Comparison of ENCODE assay signal across 28 cellular contexts in genomic region chrX:11197671-11198070, GRCh38.
A peak's percentile ranks its signal among the peaks of the same experiment; 100 is the strongest.
DNase-seq lines count a peak whose midpoint lies in the region; ATAC-seq, FAIRE-seq and TF ChIP-seq lines count a peak whose summit lies in the region.
"Had no signal": no experiment of that assay in that cellular context is flagged by ENCODE, and none has a peak within 500 bp of the region (broad histone marks: within the 10 kb centered on the region; RNA-seq: fewer than 3 reads in every experiment).

No MANE protein-coding gene starts in this region.

- H3K4me1 ChIP-seq in pancreas, result no peaks in the 10 kb centered on the region
- H3K4me1 ChIP-seq: A549, BE2C, BLaER1 had no signal

- no peak overlapping the region for H3K27ac Mint-ChIP-seq in activated naive CD4-positive, alpha-beta T cell treated with anti-CD3 and anti-CD28 coated beads, Interleukin-2, amount 50 U/mL, for 72 hours
- H3K27ac Mint-ChIP-seq: CD14-positive monocyte; CD4-positive, alpha-beta memory T cell; CD4-positive, CD25-positive, alpha-beta regulatory T cell; CD8-positive, alpha-beta memory T cell had no signal

- no peak overlapping the region for H3K27ac ChIP-seq in pancreas
- H3K27ac ChIP-seq: 22Rv1, A549, BLaER1 had no signal

- no peak for ATAC-seq in pancreas
- ATAC-seq in GM18873 (IDR thresholded peaks at IDR 0.05; ENCODE audit: low FRiP score, unreplicated experiment), result no peak
- no peak for ATAC-seq in activated naive CD4-positive, alpha-beta T cell treated with anti-CD3 and anti-CD28 coated beads, Interleukin-2, amount 50 U/mL, for 72 hours
- ATAC-seq: A549, GM12878 had no signal

- H3K9me3 ChIP-seq in pancreas, result no peaks in the 10 kb centered on the region
- H3K9me3 ChIP-seq: A549, BE2C, BLaER1 had no signal

- FAIRE-seq in pancreas (lab: Jason Lieb, UNC), result peak; percentile 49
- FAIRE-seq: GM12878, GM12892, GM18507 had no signal

- no peak for TF ChIP-seq CTCF in pancreas (IDR thresholded peaks at IDR 0.05)

- H3K27me3 ChIP-seq in pancreas, result peaks cover 0 to 8% (median 2%) of the 10 kb centered on the region in 4 donors
- H3K27me3 ChIP-seq: BE2C had no signal

- intact Hi-C loops in pancreas (cut with DNase I), result no loop called here

- no peaks in the 10 kb centered on the region for H3K36me3 Mint-ChIP-seq in activated naive CD4-positive, alpha-beta T cell treated with anti-CD3 and anti-CD28 coated beads, Interleukin-2, amount 50 U/mL, for 72 hours
- H3K36me3 Mint-ChIP-seq: CD14-positive monocyte; CD4-positive, alpha-beta memory T cell; CD4-positive, CD25-positive, alpha-beta regulatory T cell; CD8-positive, alpha-beta memory T cell had no signal

- no peaks in the 10 kb centered on the region for H3K9me3 Mint-ChIP-seq in activated naive CD4-positive, alpha-beta T cell treated with anti-CD3 and anti-CD28 coated beads, Interleukin-2, amount 50 U/mL, for 72 hours
- H3K9me3 Mint-ChIP-seq: CD4-positive, alpha-beta memory T cell; CD4-positive, CD25-positive, alpha-beta regulatory T cell had no signal

- 18 to 20% methylated on average over 1 of the region's 1 CpG for WGBS in pancreas, 2 donors

- no peaks in the 10 kb centered on the region for H3K36me3 ChIP-seq in pancreas
- H3K36me3 ChIP-seq: BE2C, BLaER1 had no signal

- no peak overlapping the region for H3K4me3 ChIP-seq in pancreas
- H3K4me3 ChIP-seq: A549, BLaER1, GM12878 had no signal

- peak; percentile 10 for DNase-seq in NCI-H1694 treated with DMSO at 0.1 percent for 48 hours (lab: John Stamatoyannopoulos, UW)
- no peak for DNase-seq in NCI-H1694 (lab: John Stamatoyannopoulos, UW)
- peak; percentile 50 for DNase-seq in myocyte (ENCODE audit: low read depth)
- no peak for DNase-seq in pancreas
- DNase-seq in activated naive CD4-positive, alpha-beta T cell treated with anti-CD3 and anti-CD28 coated beads, Interleukin-2, amount 50 U/mL, for 72 hours (ENCODE audit: low spot score in 2 of 2), result no peak
- DNase-seq in Ammon's horn (ENCODE audit: low spot score), result no peak
- DNase-seq: AML-193; BE2C; C1 segment of cervical spinal cord; CD4-positive, alpha-beta memory T cell; CD4-positive, CD25-positive, alpha-beta regulatory T cell; CD8-positive, alpha-beta memory T cell; COR-L47; DMS 273 treated with DMSO at 0.1 percent for 48 hours; DMS153; DMS53; DMS79; DND-41; EL; GDM1 had no signal

Comparison
In these comparisons a context has a peak if more than half of its experiments do, and no peak if none do; other contexts are left out.
1. DNase-seq: peak in NCI-H1694 treated with DMSO at 0.1 percent for 48 hours (single experiment) and myocyte (single experiment); none in NCI-H1694 (single experiment), pancreas (0 of 6), activated naive CD4-positive, alpha-beta T cell treated with anti-CD3 and anti-CD28 coated beads, Interleukin-2, amount 50 U/mL, for 72 hours (0 of 2) and Ammon's horn (single experiment).